1 cellular context compared by ENCODE assay signal in the genomic region with DNA sequence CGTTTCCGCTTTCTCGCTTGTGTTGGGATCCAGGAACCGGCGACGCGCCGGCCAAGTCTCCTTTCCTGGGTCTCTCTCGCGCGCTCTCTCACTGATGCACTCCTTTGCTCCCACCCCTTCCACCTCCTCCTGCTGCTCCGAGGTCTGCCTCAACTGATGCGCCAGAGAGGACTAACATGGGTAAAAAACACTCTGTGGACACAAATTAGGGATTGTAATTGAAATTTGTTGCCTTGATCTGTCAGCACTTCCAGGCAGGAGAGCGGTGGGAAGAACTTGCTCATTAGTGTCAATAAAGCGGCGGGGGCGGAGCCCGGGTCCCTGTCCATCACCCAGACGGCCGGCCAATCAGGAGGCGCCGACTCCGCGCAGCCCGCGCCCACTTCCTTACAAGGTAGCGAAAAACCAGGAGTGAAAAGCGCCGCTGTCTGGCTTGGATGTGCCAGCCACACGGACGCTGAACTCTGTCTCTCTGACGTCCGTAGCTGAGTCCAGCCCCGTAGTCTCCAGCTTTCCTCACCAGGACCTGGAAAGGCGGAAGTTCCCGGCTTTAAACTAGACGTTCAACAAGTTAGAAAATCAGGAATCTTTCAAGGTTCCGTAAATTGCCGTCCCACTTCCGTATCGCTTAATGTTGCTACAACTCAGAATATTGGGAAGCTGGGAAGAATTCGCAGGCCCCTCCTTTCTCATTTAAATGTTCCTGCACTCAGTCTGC.
A peak's percentile ranks its signal among the peaks of the same experiment; 100 is the strongest.
TF ChIP-seq lines count a peak whose summit lies in the region.

A gene (minus strand): TSS at position 267 of the 718 bp plus-strand sequence. CDS start 417 bp downstream, outside the sequence.

TF ChIP-seq in K562, 482 proteins besides CTCF, POLR2A, EP300 and RAD21 (continued from another document):
- TF ChIP-seq, protein P1, sequence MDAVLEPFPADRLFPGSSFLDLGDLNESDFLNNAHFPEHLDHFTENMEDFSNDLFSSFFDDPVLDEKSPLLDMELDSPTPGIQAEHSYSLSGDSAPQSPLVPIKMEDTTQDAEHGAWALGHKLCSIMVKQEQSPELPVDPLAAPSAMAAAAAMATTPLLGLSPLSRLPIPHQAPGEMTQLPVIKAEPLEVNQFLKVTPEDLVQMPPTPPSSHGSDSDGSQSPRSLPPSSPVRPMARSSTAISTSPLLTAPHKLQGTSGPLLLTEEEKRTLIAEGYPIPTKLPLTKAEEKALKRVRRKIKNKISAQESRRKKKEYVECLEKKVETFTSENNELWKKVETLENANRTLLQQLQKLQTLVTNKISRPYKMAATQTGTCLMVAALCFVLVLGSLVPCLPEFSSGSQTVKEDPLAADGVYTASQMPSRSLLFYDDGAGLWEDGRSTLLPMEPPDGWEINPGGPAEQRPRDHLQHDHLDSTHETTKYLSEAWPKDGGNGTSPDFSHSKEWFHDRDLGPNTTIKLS (IDR thresholded peaks at IDR 0.05; ENCODE audit: borderline replicate concordance, low read depth), result peak; percentile 71
- TF ChIP-seq HDAC2 (IDR thresholded peaks at IDR 0.05) (peak; percentile 45; the same call in 1 of the 2 replicates), KLF13 (tag; IDR thresholded peaks at IDR 0.05; ENCODE audit: borderline replicate concordance, low read depth) (no peak), KDM5B (IDR thresholded peaks at IDR 0.05; ENCODE audit: insufficient replicate concordance, low read depth, low read length) (peak; percentile 76), GTF2E2 (tag; IDR thresholded peaks at IDR 0.05) (0 out of 2 replicates have a peak, but pooled peaks have one; percentile 31), ETV1 (tag; conservative IDR thresholded peaks at IDR 0.05; ENCODE audit: low read depth) (peak; percentile 53), ELF1 (tag; IDR thresholded peaks at IDR 0.05) (peak; percentile 95), YY1 (IDR thresholded peaks at IDR 0.05; ENCODE audit: borderline replicate concordance in 1 of 3, control insufficient read depth in 1 of 3, extremely low read depth in 1 of 3, insufficient read depth in 3 of 3, insufficient read length in 1 of 3, insufficient replicate concordance in 2 of 3, low read depth in 1 of 3, low read length in 2 of 3) (peak in 1 of 3 experiments; percentile 63), BHLHE40 (IDR thresholded peaks at IDR 0.05; ENCODE audit: low read length) (peak; percentile 19; the same call in 1 of the 2 replicates), HMGN3 (IDR thresholded peaks at IDR 0.05; ENCODE audit: borderline replicate concordance, extremely low read depth, insufficient read length, low read depth, low read length) (peak; percentile 65), ARNT (IDR thresholded peaks at IDR 0.05) (0 out of 4 replicates have a peak, but pooled peaks of 1 of the 2 experiments have one; percentile 35), FOXA3 (CRISPR knock-in tag; conservative IDR thresholded peaks at IDR 0.05 in 1 of 2, IDR thresholded peaks at IDR 0.05 in 1 of 2) (peak; percentile 96), XRCC5 (IDR thresholded peaks at IDR 0.05; ENCODE audit: low read depth, low read length) (peak; percentile 92), RNF2 (IDR thresholded peaks at IDR 0.05) (peak; percentile 51), NFATC3 (IDR thresholded peaks at IDR 0.05) (0 out of 2 replicates have a peak, but pooled peaks have one; percentile 45), ZNF780A (CRISPR knock-in tag; IDR thresholded peaks at IDR 0.05) (no peak), HNRNPLL (IDR thresholded peaks at IDR 0.05; ENCODE audit: low read depth, low read length, poor library complexity, severe bottlenecking) (peak; percentile 70), CEBPB (tag; IDR thresholded peaks at IDR 0.05) (no peak), ETV6 (IDR thresholded peaks at IDR 0.05; ENCODE audit: borderline replicate concordance in 1 of 2, low read depth in 2 of 2, low read length in 1 of 2) (peak; percentile 66 to 85; a peak in 3 of 4 replicates), ETV6 (CRISPR knock-in tag; IDR thresholded peaks at IDR 0.05; ENCODE audit: borderline replicate concordance) (no peak), JUND (IDR thresholded peaks at IDR 0.05; ENCODE audit: borderline replicate concordance, low read depth, low read length) (peak; percentile 68; the same call in 1 of the 2 replicates), JUND (tag; IDR thresholded peaks at IDR 0.05; ENCODE audit: borderline replicate concordance, low read depth, low read length) (peak; percentile 67; the same call in 1 of the 3 replicates), FOXJ2 (tag; IDR thresholded peaks at IDR 0.05) (0 out of 2 replicates have a peak, but pooled peaks have one; percentile 43), CBFA2T3 (IDR thresholded peaks at IDR 0.05) (no peak), TAF1 (IDR thresholded peaks at IDR 0.05; ENCODE audit: control insufficient read depth, extremely low read depth, insufficient read depth, low read length, severe bottlenecking) (peak; percentile 79), EGR1 (conservative IDR thresholded peaks at IDR 0.05) (peak; percentile 69), L3MBTL2 (IDR thresholded peaks at IDR 0.05) (peak; percentile 59; the same call in 1 of the 2 replicates)
- TF ChIP-seq, protein P2, sequence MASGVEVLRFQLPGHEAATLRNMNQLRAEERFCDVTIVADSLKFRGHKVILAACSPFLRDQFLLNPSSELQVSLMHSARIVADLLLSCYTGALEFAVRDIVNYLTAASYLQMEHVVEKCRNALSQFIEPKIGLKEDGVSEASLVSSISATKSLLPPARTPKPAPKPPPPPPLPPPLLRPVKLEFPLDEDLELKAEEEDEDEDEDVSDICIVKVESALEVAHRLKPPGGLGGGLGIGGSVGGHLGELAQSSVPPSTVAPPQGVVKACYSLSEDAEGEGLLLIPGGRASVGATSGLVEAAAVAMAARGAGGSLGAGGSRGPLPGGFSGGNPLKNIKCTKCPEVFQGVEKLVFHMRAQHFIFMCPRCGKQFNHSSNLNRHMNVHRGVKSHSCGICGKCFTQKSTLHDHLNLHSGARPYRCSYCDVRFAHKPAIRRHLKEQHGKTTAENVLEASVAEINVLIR (CRISPR knock-in tag; IDR thresholded peaks at IDR 0.05), result peak; percentile 55
- TF ChIP-seq, protein P3, sequence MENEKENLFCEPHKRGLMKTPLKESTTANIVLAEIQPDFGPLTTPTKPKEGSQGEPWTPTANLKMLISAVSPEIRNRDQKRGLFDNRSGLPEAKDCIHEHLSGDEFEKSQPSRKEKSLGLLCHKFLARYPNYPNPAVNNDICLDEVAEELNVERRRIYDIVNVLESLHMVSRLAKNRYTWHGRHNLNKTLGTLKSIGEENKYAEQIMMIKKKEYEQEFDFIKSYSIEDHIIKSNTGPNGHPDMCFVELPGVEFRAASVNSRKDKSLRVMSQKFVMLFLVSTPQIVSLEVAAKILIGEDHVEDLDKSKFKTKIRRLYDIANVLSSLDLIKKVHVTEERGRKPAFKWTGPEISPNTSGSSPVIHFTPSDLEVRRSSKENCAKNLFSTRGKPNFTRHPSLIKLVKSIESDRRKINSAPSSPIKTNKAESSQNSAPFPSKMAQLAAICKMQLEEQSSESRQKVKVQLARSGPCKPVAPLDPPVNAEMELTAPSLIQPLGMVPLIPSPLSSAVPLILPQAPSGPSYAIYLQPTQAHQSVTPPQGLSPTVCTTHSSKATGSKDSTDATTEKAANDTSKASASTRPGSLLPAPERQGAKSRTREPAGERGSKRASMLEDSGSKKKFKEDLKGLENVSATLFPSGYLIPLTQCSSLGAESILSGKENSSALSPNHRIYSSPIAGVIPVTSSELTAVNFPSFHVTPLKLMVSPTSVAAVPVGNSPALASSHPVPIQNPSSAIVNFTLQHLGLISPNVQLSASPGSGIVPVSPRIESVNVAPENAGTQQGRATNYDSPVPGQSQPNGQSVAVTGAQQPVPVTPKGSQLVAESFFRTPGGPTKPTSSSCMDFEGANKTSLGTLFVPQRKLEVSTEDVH (IDR thresholded peaks at IDR 0.05; ENCODE audit: low read depth, partially characterized antibody), result peak; percentile 35
- TF ChIP-seq, protein P4, sequence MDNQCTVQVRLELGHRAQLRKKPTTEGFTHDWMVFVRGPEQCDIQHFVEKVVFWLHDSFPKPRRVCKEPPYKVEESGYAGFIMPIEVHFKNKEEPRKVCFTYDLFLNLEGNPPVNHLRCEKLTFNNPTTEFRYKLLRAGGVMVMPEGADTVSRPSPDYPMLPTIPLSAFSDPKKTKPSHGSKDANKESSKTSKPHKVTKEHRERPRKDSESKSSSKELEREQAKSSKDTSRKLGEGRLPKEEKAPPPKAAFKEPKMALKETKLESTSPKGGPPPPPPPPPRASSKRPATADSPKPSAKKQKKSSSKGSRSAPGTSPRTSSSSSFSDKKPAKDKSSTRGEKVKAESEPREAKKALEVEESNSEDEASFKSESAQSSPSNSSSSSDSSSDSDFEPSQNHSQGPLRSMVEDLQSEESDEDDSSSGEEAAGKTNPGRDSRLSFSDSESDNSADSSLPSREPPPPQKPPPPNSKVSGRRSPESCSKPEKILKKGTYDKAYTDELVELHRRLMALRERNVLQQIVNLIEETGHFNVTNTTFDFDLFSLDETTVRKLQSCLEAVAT (IDR thresholded peaks at IDR 0.05), result 0 out of 4 replicates have a peak, but pooled peaks of 1 of the 2 experiments have one; percentile 16
- TF ChIP-seq, protein P5, sequence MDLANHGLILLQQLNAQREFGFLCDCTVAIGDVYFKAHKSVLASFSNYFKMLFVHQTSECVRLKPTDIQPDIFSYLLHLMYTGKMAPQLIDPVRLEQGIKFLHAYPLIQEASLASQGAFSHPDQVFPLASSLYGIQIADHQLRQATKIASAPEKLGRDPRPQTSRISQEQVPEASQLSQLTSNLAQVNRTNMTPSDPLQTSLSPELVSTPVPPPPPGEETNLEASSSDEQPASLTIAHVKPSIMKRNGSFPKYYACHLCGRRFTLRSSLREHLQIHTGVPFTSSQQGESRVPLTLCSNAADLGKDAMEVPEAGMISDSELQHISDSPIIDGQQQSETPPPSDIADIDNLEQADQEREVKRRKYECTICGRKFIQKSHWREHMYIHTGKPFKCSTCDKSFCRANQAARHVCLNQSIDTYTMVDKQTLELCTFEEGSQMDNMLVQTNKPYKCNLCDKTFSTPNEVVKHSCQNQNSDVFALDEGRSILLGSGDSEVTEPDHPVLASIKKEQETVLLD (IDR thresholded peaks at IDR 0.05), result no peak
- TF ChIP-seq, protein P6, sequence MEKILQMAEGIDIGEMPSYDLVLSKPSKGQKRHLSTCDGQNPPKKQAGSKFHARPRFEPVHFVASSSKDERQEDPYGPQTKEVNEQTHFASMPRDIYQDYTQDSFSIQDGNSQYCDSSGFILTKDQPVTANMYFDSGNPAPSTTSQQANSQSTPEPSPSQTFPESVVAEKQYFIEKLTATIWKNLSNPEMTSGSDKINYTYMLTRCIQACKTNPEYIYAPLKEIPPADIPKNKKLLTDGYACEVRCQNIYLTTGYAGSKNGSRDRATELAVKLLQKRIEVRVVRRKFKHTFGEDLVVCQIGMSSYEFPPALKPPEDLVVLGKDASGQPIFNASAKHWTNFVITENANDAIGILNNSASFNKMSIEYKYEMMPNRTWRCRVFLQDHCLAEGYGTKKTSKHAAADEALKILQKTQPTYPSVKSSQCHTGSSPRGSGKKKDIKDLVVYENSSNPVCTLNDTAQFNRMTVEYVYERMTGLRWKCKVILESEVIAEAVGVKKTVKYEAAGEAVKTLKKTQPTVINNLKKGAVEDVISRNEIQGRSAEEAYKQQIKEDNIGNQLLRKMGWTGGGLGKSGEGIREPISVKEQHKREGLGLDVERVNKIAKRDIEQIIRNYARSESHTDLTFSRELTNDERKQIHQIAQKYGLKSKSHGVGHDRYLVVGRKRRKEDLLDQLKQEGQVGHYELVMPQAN (IDR thresholded peaks at IDR 0.05; ENCODE audit: borderline replicate concordance), result peak; percentile 45; the same call in 1 of the 2 replicates
- TF ChIP-seq, protein P7, sequence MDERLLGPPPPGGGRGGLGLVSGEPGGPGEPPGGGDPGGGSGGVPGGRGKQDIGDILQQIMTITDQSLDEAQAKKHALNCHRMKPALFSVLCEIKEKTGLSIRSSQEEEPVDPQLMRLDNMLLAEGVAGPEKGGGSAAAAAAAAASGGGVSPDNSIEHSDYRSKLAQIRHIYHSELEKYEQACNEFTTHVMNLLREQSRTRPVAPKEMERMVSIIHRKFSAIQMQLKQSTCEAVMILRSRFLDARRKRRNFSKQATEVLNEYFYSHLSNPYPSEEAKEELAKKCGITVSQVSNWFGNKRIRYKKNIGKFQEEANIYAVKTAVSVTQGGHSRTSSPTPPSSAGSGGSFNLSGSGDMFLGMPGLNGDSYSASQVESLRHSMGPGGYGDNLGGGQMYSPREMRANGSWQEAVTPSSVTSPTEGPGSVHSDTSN (CRISPR knock-in tag; IDR thresholded peaks at IDR 0.05; ENCODE audit: low read depth), result peak; percentile 83
- TF ChIP-seq, protein P7 (tag; conservative IDR thresholded peaks at IDR 0.05; ENCODE audit: low read depth), result peak; percentile 97
- TF ChIP-seq, protein P8, sequence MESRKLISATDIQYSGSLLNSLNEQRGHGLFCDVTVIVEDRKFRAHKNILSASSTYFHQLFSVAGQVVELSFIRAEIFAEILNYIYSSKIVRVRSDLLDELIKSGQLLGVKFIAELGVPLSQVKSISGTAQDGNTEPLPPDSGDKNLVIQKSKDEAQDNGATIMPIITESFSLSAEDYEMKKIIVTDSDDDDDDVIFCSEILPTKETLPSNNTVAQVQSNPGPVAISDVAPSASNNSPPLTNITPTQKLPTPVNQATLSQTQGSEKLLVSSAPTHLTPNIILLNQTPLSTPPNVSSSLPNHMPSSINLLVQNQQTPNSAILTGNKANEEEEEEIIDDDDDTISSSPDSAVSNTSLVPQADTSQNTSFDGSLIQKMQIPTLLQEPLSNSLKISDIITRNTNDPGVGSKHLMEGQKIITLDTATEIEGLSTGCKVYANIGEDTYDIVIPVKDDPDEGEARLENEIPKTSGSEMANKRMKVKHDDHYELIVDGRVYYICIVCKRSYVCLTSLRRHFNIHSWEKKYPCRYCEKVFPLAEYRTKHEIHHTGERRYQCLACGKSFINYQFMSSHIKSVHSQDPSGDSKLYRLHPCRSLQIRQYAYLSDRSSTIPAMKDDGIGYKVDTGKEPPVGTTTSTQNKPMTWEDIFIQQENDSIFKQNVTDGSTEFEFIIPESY (CRISPR knock-in tag; IDR thresholded peaks at IDR 0.05), result 0 out of 2 replicates have a peak, but pooled peaks have one; percentile 15
- TF ChIP-seq, protein P9, sequence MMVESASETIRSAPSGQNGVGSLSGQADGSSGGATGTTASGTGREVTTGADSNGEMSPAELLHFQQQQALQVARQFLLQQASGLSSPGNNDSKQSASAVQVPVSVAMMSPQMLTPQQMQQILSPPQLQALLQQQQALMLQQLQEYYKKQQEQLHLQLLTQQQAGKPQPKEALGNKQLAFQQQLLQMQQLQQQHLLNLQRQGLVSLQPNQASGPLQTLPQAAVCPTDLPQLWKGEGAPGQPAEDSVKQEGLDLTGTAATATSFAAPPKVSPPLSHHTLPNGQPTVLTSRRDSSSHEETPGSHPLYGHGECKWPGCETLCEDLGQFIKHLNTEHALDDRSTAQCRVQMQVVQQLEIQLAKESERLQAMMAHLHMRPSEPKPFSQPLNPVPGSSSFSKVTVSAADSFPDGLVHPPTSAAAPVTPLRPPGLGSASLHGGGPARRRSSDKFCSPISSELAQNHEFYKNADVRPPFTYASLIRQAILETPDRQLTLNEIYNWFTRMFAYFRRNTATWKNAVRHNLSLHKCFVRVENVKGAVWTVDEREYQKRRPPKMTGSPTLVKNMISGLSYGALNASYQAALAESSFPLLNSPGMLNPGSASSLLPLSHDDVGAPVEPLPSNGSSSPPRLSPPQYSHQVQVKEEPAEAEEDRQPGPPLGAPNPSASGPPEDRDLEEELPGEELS (CRISPR knock-in tag; IDR thresholded peaks at IDR 0.05; ENCODE audit: borderline replicate concordance), result no peak
